Comparison of ENCODE assay signal across 19 cellular contexts in the genomic region with DNA sequence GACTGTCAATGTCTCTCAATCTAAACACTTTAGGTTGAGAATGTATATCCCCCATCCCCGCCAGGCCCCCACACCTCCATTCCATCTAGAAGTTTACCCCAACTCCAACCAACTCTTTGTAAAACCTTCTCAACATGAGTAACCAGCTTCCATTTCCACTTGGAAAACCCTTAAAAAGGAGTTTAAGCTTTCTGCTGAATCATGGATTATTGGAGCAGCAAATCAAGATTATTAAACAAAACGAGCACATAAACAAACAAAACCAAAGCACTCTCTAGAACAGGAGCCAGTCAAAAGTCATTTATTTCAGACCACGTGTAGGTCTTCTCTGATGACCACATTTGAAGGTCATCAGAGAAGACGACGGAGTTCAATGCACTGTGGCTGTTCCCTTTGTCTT.
DNase-seq lines count a peak whose midpoint lies in the region; ATAC-seq and TF ChIP-seq lines count a peak whose summit lies in the region.
"Had no signal": no experiment of that assay in that cellular context is flagged by ENCODE, and none has a peak within 500 bp of the region (broad histone marks: within the 10 kb centered on the region; RNA-seq: fewer than 3 reads in every experiment).

No MANE protein-coding gene starts in this region.

- H3K27ac ChIP-seq in GM23248 (0 out of 2 replicates have a peak overlapping the region, but pooled peaks have one; percentile 1), SJSA1 (peak overlapping the region; percentile 41), hepatocyte (peak overlapping the region; percentile 41), smooth muscle cell (ENCODE audit: low read depth) (peak overlapping the region; percentile 74)
- H3K27ac ChIP-seq: PC-9 had no signal

- H3K9me2 ChIP-seq in GM23248 (ENCODE audit: insufficient read depth): no peaks in the 10 kb centered on the region
- H3K9me2 ChIP-seq in hepatocyte (replicated peaks; ENCODE audit: insufficient read depth): no peaks in the 10 kb centered on the region

- H2AFZ ChIP-seq in GM23248 (peak overlapping the region; percentile 7; the same call in 1 of the 2 replicates), hepatocyte (no peak overlapping the region), smooth muscle cell (ENCODE audit: low read depth) (no peak overlapping the region)
- H2AFZ ChIP-seq: PC-9 had no signal

- TF ChIP-seq CTCF in hepatocyte (IDR thresholded peaks at IDR 0.05; ENCODE audit: poor library complexity) (no peak), smooth muscle cell (IDR thresholded peaks at IDR 0.05; ENCODE audit: borderline replicate concordance, insufficient read depth, poor library complexity, severe bottlenecking) (no peak)

- ATAC-seq in GM18861 (IDR thresholded peaks at IDR 0.05; ENCODE audit: unreplicated experiment): no peak
- ATAC-seq: T-cell had no signal

- H3K9ac ChIP-seq in GM23248: no peak overlapping the region
- peak overlapping the region; percentile 11 for H3K9ac ChIP-seq in smooth muscle cell (ENCODE audit: low read depth)

- 74 to 79% methylated on average over 5 of the region's 5 CpGs for WGBS in GM23248 (ENCODE audit: low coverage in 1 of 2, low lambda C conversion rate in 2 of 2, missing lambda C conversion rate in 2 of 2), 2 experiments
- 61% methylated on average over 5 of the region's 5 CpGs for WGBS in hepatocyte (ENCODE audit: low lambda C conversion rate, missing lambda C conversion rate)
- 76% methylated on average over 5 of the region's 5 CpGs for WGBS in smooth muscle cell (ENCODE audit: low lambda C conversion rate)

- H3F3A ChIP-seq in GM23248 (ENCODE audit: insufficient read depth): peaks cover 20% of the 10 kb centered on the region; the same call in 1 of the 2 replicates
- peaks cover 4% of the 10 kb centered on the region for H3F3A ChIP-seq in smooth muscle cell (ENCODE audit: low read depth)

- peak overlapping the region; percentile 52 for H3K4me2 ChIP-seq in GM23248 (ENCODE audit: unreplicated experiment)
- peak overlapping the region; percentile 20 for H3K4me2 ChIP-seq in hepatocyte
- H3K4me2 ChIP-seq in smooth muscle cell: peak overlapping the region; percentile 72
- H3K4me2 ChIP-seq: PC-9 had no signal

- H3K9me3 ChIP-seq in GM23248 (ENCODE audit: low read depth): no peaks in the 10 kb centered on the region
- no peaks in the 10 kb centered on the region; the same call in 1 of the 2 replicates for H3K9me3 ChIP-seq in SJSA1 (replicated peaks)
- no peaks in the 10 kb centered on the region for H3K9me3 ChIP-seq in hepatocyte (ENCODE audit: low read depth)
- H3K9me3 ChIP-seq in smooth muscle cell (replicated peaks; ENCODE audit: low read depth): no peaks in the 10 kb centered on the region
- H3K9me3 ChIP-seq: BE2C had no signal

- in situ Hi-C loops in GM23248 (cut with MboI): no loop called here

- H4K20me1 ChIP-seq in GM23248 (ENCODE audit: insufficient read depth) (no peaks in the 10 kb centered on the region), hepatocyte (ENCODE audit: insufficient read depth, poor library complexity, severe bottlenecking) (no peaks in the 10 kb centered on the region), smooth muscle cell (ENCODE audit: low read depth) (no peaks in the 10 kb centered on the region)

- H3K4me3 ChIP-seq in GM23248: no peak overlapping the region
- H3K4me3 ChIP-seq in SJSA1: no peak overlapping the region
- H3K4me3 ChIP-seq in hepatocyte: no peak overlapping the region
- peak overlapping the region; percentile 7 for H3K4me3 ChIP-seq in smooth muscle cell
- H3K4me3 ChIP-seq: PC-9 had no signal

- H3K36me3 ChIP-seq in GM23248 (ENCODE audit: low read depth) (0 out of 2 replicates have a peak, but pooled peaks cover 13% of the 10 kb centered on the region), SJSA1 (no peaks in the 10 kb centered on the region), hepatocyte (replicated peaks; ENCODE audit: insufficient read depth, low read depth) (no peaks in the 10 kb centered on the region), smooth muscle cell (ENCODE audit: low read depth) (no peaks in the 10 kb centered on the region)
- H3K36me3 ChIP-seq: BE2C had no signal

- 0 out of 2 replicates have a peak, but pooled peaks cover 8% of the 10 kb centered on the region for H3K79me2 ChIP-seq in GM23248 (ENCODE audit: insufficient read depth)
- no peaks in the 10 kb centered on the region for H3K79me2 ChIP-seq in hepatocyte
- H3K79me2 ChIP-seq in smooth muscle cell (ENCODE audit: low read depth): no peaks in the 10 kb centered on the region

- H3K27me3 ChIP-seq in GM23248 (replicated peaks; ENCODE audit: insufficient read depth) (no peaks in the 10 kb centered on the region), SJSA1 (replicated peaks) (no peaks in the 10 kb centered on the region), hepatocyte (no peaks in the 10 kb centered on the region), smooth muscle cell (ENCODE audit: low read depth) (no peaks in the 10 kb centered on the region)
- H3K27me3 ChIP-seq: BE2C had no signal

- H3K4me1 ChIP-seq in GM23248 (ENCODE audit: insufficient read depth): peaks cover 15% of the 10 kb centered on the region
- peaks cover 22% of the 10 kb centered on the region for H3K4me1 ChIP-seq in SJSA1 (replicated peaks)
- H3K4me1 ChIP-seq in hepatocyte (ENCODE audit: insufficient read depth): peaks cover 22% of the 10 kb centered on the region
- peaks cover 17% of the 10 kb centered on the region for H3K4me1 ChIP-seq in smooth muscle cell (ENCODE audit: low read depth)
- H3K4me1 ChIP-seq: BE2C had no signal

- no peak for DNase-seq in GM23248
- DNase-seq in SJSA1 (ENCODE audit: low read depth in 1 of 2, low spot score in 2 of 2): no peak
- no peak for DNase-seq in hepatocyte (ENCODE audit: low spot score)
- no peak for DNase-seq in smooth muscle cell (lab: John Stamatoyannopoulos, UW; ENCODE audit: unreplicated experiment)
- DNase-seq in CD1c-positive myeloid dendritic cell (ENCODE audit: extremely low spot score): no peak
- DNase-seq in SIG-M5 treated with dmso at 0.1 percent for 504 hours (lab: John Stamatoyannopoulos, UW; ENCODE audit: unreplicated experiment): no peak
- DNase-seq: ACHN; BE2C; CD4-positive, CD25-positive, alpha-beta regulatory T cell; DMS153; NCI-H1092; NCI-H1436 treated with DMSO at 0.1 percent for 48 hours; NCI-H187 treated with DMSO at 0.1 percent for 48 hours; NCI-H2107; NCI-H524; NCI-H774; PC-9; T-cell had no signal

Comparison
In these comparisons a context has a peak if more than half of its experiments do, and no peak if none do; other contexts are left out.
1. H3K27ac ChIP-seq: peak in every context shown above with its lines; median percentile 74 in smooth muscle cell; 41 in SJSA1; 41 in hepatocyte; 1 in GM23248.
2. H3K4me2 ChIP-seq: peak in every context shown above with its lines; median percentile 72 in smooth muscle cell; 52 in GM23248; 20 in hepatocyte.